ENCODE assay signal across 15 cellular contexts in the genomic region with DNA sequence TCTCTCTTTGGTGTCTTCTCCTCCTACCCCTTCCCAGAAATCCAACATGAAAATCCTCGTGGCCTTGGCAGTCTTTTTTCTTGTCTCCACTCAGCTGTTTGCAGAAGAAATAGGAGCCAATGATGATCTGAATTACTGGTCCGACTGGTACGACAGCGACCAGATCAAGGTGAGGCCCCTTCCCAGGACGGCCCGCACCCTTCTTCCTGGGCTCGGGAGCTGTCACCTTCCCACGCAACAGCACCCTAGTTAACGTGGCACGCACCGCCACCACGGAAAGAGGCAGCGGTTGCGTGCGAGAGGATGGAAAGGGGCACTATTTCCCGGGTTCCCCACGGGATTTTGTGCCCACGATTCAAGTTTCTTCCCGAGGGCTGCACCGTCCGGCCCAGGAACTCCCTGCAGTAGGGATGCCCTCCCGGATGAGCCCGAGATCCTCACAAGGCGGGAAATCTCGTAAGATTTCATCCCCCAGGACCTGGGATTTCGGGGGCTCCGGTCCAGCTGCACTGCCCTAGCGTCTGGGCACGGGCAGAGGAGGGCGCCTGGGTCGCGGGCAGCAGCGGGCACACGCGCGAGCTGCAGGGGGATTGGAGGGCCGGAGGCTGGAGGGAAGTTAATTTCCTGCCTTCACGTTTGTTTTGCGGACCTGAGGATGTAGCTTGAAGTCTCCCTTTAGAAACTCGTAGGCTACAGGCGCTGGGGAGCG. TPM values are rescaled to one million over a fixed set of nuclear protein-coding genes. Genes with fewer than 3 reads are reported as not detected.
A peak's percentile ranks its signal among the peaks of the same experiment; 100 is the strongest.
DNase-seq lines count a peak whose midpoint lies in the region; ATAC-seq, FAIRE-seq and TF ChIP-seq lines count a peak whose summit lies in the region.
"Had no signal": no experiment of that assay in that cellular context is flagged by ENCODE, and none has a peak within 500 bp of the region (broad histone marks: within the 10 kb centered on the region; RNA-seq: fewer than 3 reads in every experiment).

No MANE protein-coding gene starts in this region.

- peak; percentile 3 for DNase-seq in AG08396 (ENCODE audit: low spot score)
- no peak for DNase-seq in MM.1S
- DNase-seq in esophagus muscularis mucosa (ENCODE audit: extremely low spot score) = no peak
- DNase-seq in cerebellar cortex (ENCODE audit: low spot score) = no peak
- DNase-seq in H54 (ENCODE audit: insufficient read length, low spot score) = no peak
- no peak for DNase-seq in AG08395 (ENCODE audit: low spot score)
- DNase-seq: activated B cell treated with CpG ODN at 0.5 μM for 24 hours; activated naive CD4-positive, alpha-beta T cell treated with anti-CD3 and anti-CD28 coated beads, Interleukin-2, amount 10 ng/mL, durations not matched to agents 7 days and 5 days; CD4-positive, alpha-beta T cell; IMR-90 had no signal

- H3K27ac ChIP-seq in MM.1S (ENCODE audit: low read length) = no peak overlapping the region
- no peak overlapping the region for H3K27ac ChIP-seq in esophagus muscularis mucosa (replicated peaks in 1 of 4)
- H3K27ac ChIP-seq: lower lobe of right lung, RWPE1 had no signal

- H3K9me2 ChIP-seq in MM.1S (replicated peaks; ENCODE audit: insufficient read depth, low read length) = no peaks in the 10 kb centered on the region

- H3K4me3 ChIP-seq in MM.1S (ENCODE audit: low read length) = no peak overlapping the region
- H3K4me3 ChIP-seq in esophagus muscularis mucosa = peak overlapping the region in 3 of 4 donors; percentile 9 to 28 (median 22)
- peak overlapping the region; percentile 37 for H3K4me3 ChIP-seq in neuron (ENCODE audit: low read length)
- H3K4me3 ChIP-seq: lower lobe of right lung had no signal

- H2AFZ ChIP-seq in MM.1S (ENCODE audit: low read length) (0 out of 2 replicates have a peak overlapping the region, but pooled peaks have one; percentile 27), neuron (ENCODE audit: low read depth, low read length) (peak overlapping the region; percentile 90)

- H4K20me1 ChIP-seq in MM.1S (ENCODE audit: insufficient read depth, low read length) = no peaks in the 10 kb centered on the region

- TF ChIP-seq EP300 in esophagus muscularis mucosa (IDR thresholded peaks at IDR 0.05) = no peak

- no peaks in the 10 kb centered on the region for H3K27me3 ChIP-seq in MM.1S (replicated peaks; ENCODE audit: insufficient read depth, low read length)
- peaks cover 0 to 44% (median 16%) of the 10 kb centered on the region in 4 donors for H3K27me3 ChIP-seq in esophagus muscularis mucosa
- peaks cover 66% of the 10 kb centered on the region for H3K27me3 ChIP-seq in neuron (ENCODE audit: insufficient read depth, low read length)

- no peak overlapping the region for H3K9ac ChIP-seq in MM.1S (ENCODE audit: low read length)

- no peaks in the 10 kb centered on the region for H3K36me3 ChIP-seq in MM.1S (replicated peaks; ENCODE audit: insufficient read depth, low read length)
- H3K36me3 ChIP-seq in esophagus muscularis mucosa = no peaks in the 10 kb centered on the region
- no peaks in the 10 kb centered on the region for H3K36me3 ChIP-seq in neuron (ENCODE audit: insufficient read depth, low read length)
- H3K36me3 ChIP-seq: lower lobe of right lung had no signal

- no peaks in the 10 kb centered on the region for H3K9me3 ChIP-seq in MM.1S (replicated peaks; ENCODE audit: insufficient read depth, low read length)
- no peaks in the 10 kb centered on the region for H3K9me3 ChIP-seq in esophagus muscularis mucosa
- no peaks in the 10 kb centered on the region for H3K9me3 ChIP-seq in neuron (ENCODE audit: low read length)
- H3K9me3 ChIP-seq: lower lobe of right lung had no signal

- no peaks in the 10 kb centered on the region for H3K4me1 ChIP-seq in MM.1S (ENCODE audit: low read length)
- H3K4me1 ChIP-seq in esophagus muscularis mucosa = peaks cover 0 to 26% (median 19%) of the 10 kb centered on the region in 4 donors
- peaks cover 15% of the 10 kb centered on the region for H3K4me1 ChIP-seq in neuron (ENCODE audit: insufficient read depth, low read length)

- TF ChIP-seq POLR2A in esophagus muscularis mucosa (IDR thresholded peaks at IDR 0.05; ENCODE audit: low read depth) = no peak
- TF ChIP-seq POLR2A in H54 (IDR thresholded peaks at IDR 0.05; ENCODE audit: low read depth, low read length) = no peak

- peak overlapping the region; percentile 21; the same call in 1 of the 2 replicates for H3K4me2 ChIP-seq in MM.1S (ENCODE audit: low read depth, low read length)

- FAIRE-seq in H54 (lab: Jason Lieb, UNC) = no peak

- WGBS in esophagus muscularis mucosa = 7% methylated on average over 15 of the region's 42 CpGs

- H3K79me2 ChIP-seq in MM.1S (ENCODE audit: low read length) = no peaks in the 10 kb centered on the region

- ATAC-seq in HG03457 (IDR thresholded peaks at IDR 0.05; ENCODE audit: unreplicated experiment) = no peak
- ATAC-seq: esophagus mucosa had no signal

- H3F3A ChIP-seq in MM.1S (ENCODE audit: insufficient read depth, low read length) = no peaks in the 10 kb centered on the region

- TF ChIP-seq CTCF in MM.1S (IDR thresholded peaks at IDR 0.05; ENCODE audit: low read length) (no peak), esophagus muscularis mucosa (IDR thresholded peaks at IDR 0.05) (no peak)

- intact Hi-C loops in esophagus muscularis mucosa (cut with DNase I) = no loop called here

RNA-seq across cellular contexts. Expression of gene TAC1, which starts 0.8 kb away (rescaled TPM):
- 1 to 10 TPM; 1.2 to 5.8 (median 2.7) TPM for total RNA-seq in esophagus muscularis mucosa
- total RNA-seq: activated B cell treated with CpG ODN at 0.5 μM for 24 hours; CD4-positive, alpha-beta T cell; esophagus mucosa; IMR-90; lower lobe of right lung had no signal
